Comparison of ENCODE assay signal across 1 cellular context in genomic region chr3:4987374-4988296, GRCh38.
A peak's percentile ranks its signal among the peaks of the same experiment; 100 is the strongest.
TF ChIP-seq lines count a peak whose summit lies in the region.

No MANE protein-coding gene starts in this region.

TF ChIP-seq in K562, 482 proteins besides CTCF, POLR2A, EP300 and RAD21 (continued from another document and continues in another):
- TF ChIP-seq, protein P1, sequence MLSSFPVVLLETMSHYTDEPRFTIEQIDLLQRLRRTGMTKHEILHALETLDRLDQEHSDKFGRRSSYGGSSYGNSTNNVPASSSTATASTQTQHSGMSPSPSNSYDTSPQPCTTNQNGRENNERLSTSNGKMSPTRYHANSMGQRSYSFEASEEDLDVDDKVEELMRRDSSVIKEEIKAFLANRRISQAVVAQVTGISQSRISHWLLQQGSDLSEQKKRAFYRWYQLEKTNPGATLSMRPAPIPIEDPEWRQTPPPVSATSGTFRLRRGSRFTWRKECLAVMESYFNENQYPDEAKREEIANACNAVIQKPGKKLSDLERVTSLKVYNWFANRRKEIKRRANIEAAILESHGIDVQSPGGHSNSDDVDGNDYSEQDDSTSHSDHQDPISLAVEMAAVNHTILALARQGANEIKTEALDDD (IDR thresholded peaks at IDR 0.05): no peak
- TF ChIP-seq NKRF (IDR thresholded peaks at IDR 0.05; ENCODE audit: borderline replicate concordance) (peak; percentile 22; the same call in 1 of the 2 replicates), RCOR1 (IDR thresholded peaks at IDR 0.05; ENCODE audit: borderline replicate concordance in 1 of 2, low read depth in 2 of 2, low read length in 2 of 2) (peak; percentile 47 to 68; a peak in 2 of 4 replicates), ZBTB33 (CRISPR knock-in tag; IDR thresholded peaks at IDR 0.05) (0 out of 2 replicates have a peak, but pooled peaks have one; percentile 4), KAT2B (IDR thresholded peaks at IDR 0.05; ENCODE audit: low read depth, low read length) (no peak), ZFP36 (IDR thresholded peaks at IDR 0.05; ENCODE audit: low read depth, low read length, partially characterized antibody) (peak; percentile 90), CBX5 (IDR thresholded peaks at IDR 0.05; ENCODE audit: borderline replicate concordance, low read depth) (0 out of 2 replicates have a peak, but pooled peaks have one; percentile 57), RBM22 (IDR thresholded peaks at IDR 0.05; ENCODE audit: low read depth, low read length, poor library complexity, severe bottlenecking) (no peak), ZNF133 (CRISPR knock-in tag; IDR thresholded peaks at IDR 0.05) (no peak), WHSC1 (IDR thresholded peaks at IDR 0.05; ENCODE audit: low read length) (no peak), DACH1 (IDR thresholded peaks at IDR 0.05; ENCODE audit: partially characterized antibody) (peak; percentile 20), ZNF146 (CRISPR knock-in tag; IDR thresholded peaks at IDR 0.05; ENCODE audit: unreplicated experiment) (no peak), ZFP30 (CRISPR knock-in tag; IDR thresholded peaks at IDR 0.05; ENCODE audit: borderline replicate concordance) (no peak), SMAD4 (CRISPR knock-in tag; conservative IDR thresholded peaks at IDR 0.05) (no peak), E2F3 (CRISPR knock-in tag; IDR thresholded peaks at IDR 0.05) (no peak), ASH1L (IDR thresholded peaks at IDR 0.05; ENCODE audit: borderline replicate concordance, low read depth, partially characterized antibody) (peak; percentile 26), ZNF143 (CRISPR knock-in tag; IDR thresholded peaks at IDR 0.05) (no peak), PHTF2 (CRISPR knock-in tag; IDR thresholded peaks at IDR 0.05) (no peak), RBM34 (IDR thresholded peaks at IDR 0.05; ENCODE audit: borderline replicate concordance, insufficient read depth, low read length) (no peak), ZBTB7A (IDR thresholded peaks at IDR 0.05; ENCODE audit: borderline replicate concordance, control insufficient read depth, low read depth, low read length) (no peak), ZNF639 (CRISPR knock-in tag; conservative IDR thresholded peaks at IDR 0.05 in 1 of 2, IDR thresholded peaks at IDR 0.05 in 1 of 2) (peak in 1 of 2 experiments; percentile 37; a peak in 1 of 4 replicates), PBX2 (CRISPR knock-in tag; IDR thresholded peaks at IDR 0.05; ENCODE audit: low read depth) (no peak), PBX2 (tag; conservative IDR thresholded peaks at IDR 0.05; ENCODE audit: low read depth) (no peak), GTF2A2 (tag; IDR thresholded peaks at IDR 0.05) (no peak), CC2D1A (IDR thresholded peaks at IDR 0.05) (0 out of 2 replicates have a peak, but pooled peaks have one; percentile 18), CTBP1 (IDR thresholded peaks at IDR 0.05; ENCODE audit: borderline replicate concordance) (no peak), MYBL2 (IDR thresholded peaks at IDR 0.05; ENCODE audit: low read depth) (no peak), MYBL2 (CRISPR knock-in tag; IDR thresholded peaks at IDR 0.05; ENCODE audit: borderline replicate concordance) (no peak), FOXP1 (CRISPR knock-in tag; IDR thresholded peaks at IDR 0.05) (no peak), MEIS2 (IDR thresholded peaks at IDR 0.05; ENCODE audit: partially characterized antibody) (no peak), CHD4 (IDR thresholded peaks at IDR 0.05; ENCODE audit: insufficient read depth, insufficient replicate concordance, low read depth, low read length, poor library complexity, severe bottlenecking) (peak; percentile 87), CCNT2 (IDR thresholded peaks at IDR 0.05; ENCODE audit: borderline replicate concordance, extremely low read depth, insufficient read length, low read depth, low read length) (peak; percentile 16), TAL1 (IDR thresholded peaks at IDR 0.05) (no peak), OTX1 (CRISPR knock-in tag; IDR thresholded peaks at IDR 0.05) (no peak), ZC3H11A (IDR thresholded peaks at IDR 0.05; ENCODE audit: low read depth, low read length) (no peak), SRSF3 (IDR thresholded peaks at IDR 0.05; ENCODE audit: insufficient read depth, low read length) (no peak), ZNF408 (CRISPR knock-in tag; IDR thresholded peaks at IDR 0.05; ENCODE audit: low read depth) (no peak), SFPQ (IDR thresholded peaks at IDR 0.05; ENCODE audit: low read depth, low read length) (no peak), KDM4B (IDR thresholded peaks at IDR 0.05; ENCODE audit: borderline replicate concordance in 2 of 2, low read depth in 1 of 2) (no peak), XRCC5 (IDR thresholded peaks at IDR 0.05; ENCODE audit: low read depth, low read length) (no peak), C11orf30 (IDR thresholded peaks at IDR 0.05; ENCODE audit: low read depth) (no peak), SMC3 (conservative IDR thresholded peaks at IDR 0.05; ENCODE audit: insufficient read depth, low read depth, low read length) (no peak), TAF7 (tag; IDR thresholded peaks at IDR 0.05) (no peak), U2AF2 (optimal IDR thresholded peaks at IDR 0.05; ENCODE audit: low read depth, low read length) (no peak), ZNF347 (CRISPR knock-in tag; IDR thresholded peaks at IDR 0.05; ENCODE audit: low read depth) (no peak), KLF10 (CRISPR knock-in tag; IDR thresholded peaks at IDR 0.05) (no peak)
- TF ChIP-seq, protein P2, sequence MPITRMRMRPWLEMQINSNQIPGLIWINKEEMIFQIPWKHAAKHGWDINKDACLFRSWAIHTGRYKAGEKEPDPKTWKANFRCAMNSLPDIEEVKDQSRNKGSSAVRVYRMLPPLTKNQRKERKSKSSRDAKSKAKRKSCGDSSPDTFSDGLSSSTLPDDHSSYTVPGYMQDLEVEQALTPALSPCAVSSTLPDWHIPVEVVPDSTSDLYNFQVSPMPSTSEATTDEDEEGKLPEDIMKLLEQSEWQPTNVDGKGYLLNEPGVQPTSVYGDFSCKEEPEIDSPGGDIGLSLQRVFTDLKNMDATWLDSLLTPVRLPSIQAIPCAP (CRISPR knock-in tag; IDR thresholded peaks at IDR 0.05; ENCODE audit: borderline replicate concordance): no peak
- TF ChIP-seq, protein P3, sequence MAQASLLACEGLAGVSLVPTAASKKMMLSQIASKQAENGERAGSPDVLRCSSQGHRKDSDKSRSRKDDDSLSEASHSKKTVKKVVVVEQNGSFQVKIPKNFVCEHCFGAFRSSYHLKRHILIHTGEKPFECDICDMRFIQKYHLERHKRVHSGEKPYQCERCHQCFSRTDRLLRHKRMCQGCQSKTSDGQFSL (CRISPR knock-in tag; IDR thresholded peaks at IDR 0.05): no peak
- TF ChIP-seq, protein P3 (tag; IDR thresholded peaks at IDR 0.05): no peak; a peak in 1 of 4 replicates
- TF ChIP-seq, protein P4, sequence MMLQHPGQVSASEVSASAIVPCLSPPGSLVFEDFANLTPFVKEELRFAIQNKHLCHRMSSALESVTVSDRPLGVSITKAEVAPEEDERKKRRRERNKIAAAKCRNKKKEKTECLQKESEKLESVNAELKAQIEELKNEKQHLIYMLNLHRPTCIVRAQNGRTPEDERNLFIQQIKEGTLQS (IDR thresholded peaks at IDR 0.05): no peak
- TF ChIP-seq, protein P4 (CRISPR knock-in tag; conservative IDR thresholded peaks at IDR 0.05): no peak
- TF ChIP-seq, protein P5, sequence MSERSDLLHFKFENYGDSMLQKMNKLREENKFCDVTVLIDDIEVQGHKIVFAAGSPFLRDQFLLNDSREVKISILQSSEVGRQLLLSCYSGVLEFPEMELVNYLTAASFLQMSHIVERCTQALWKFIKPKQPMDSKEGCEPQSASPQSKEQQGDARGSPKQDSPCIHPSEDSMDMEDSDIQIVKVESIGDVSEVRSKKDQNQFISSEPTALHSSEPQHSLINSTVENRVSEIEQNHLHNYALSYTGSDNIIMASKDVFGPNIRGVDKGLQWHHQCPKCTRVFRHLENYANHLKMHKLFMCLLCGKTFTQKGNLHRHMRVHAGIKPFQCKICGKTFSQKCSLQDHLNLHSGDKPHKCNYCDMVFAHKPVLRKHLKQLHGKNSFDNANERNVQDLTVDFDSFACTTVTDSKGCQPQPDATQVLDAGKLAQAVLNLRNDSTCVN (CRISPR knock-in tag; IDR thresholded peaks at IDR 0.05): no peak
